Comparison of ENCODE assay signal across 2 cellular contexts in genomic region chr2:109898462-109899336, GRCh38. TPM values are rescaled to one million over a fixed set of nuclear protein-coding genes. Genes with fewer than 3 reads are reported as not detected.
"Had no signal": no experiment of that assay in that cellular context is flagged by ENCODE, and none has a peak within 500 bp of the region (broad histone marks: within the 10 kb centered on the region; RNA-seq: fewer than 3 reads in every experiment).

Gene LIMS3, plus strand, starts transcription at chr2:109898688. Its CDS starts 41 bp downstream, at chr2:109898729.

RNA-seq across cellular contexts. Expression of gene LIMS3, which starts in this region (rescaled TPM):
- total RNA-seq: activated T-helper 2 cell treated with anti-CD3 and anti-CD28 coated beads, Interferon-gamma antibody, Interleukin-2, Interleukin-4, amounts not matched to agents 10 μg/mL and 5 μg/mL and 100 μg/mL, durations not matched to agents 14 hours and 24 hours and 36 hours; SK-MEL-5 had no signal
